ENCODE assay signal across 8 cellular contexts in the genomic region with DNA sequence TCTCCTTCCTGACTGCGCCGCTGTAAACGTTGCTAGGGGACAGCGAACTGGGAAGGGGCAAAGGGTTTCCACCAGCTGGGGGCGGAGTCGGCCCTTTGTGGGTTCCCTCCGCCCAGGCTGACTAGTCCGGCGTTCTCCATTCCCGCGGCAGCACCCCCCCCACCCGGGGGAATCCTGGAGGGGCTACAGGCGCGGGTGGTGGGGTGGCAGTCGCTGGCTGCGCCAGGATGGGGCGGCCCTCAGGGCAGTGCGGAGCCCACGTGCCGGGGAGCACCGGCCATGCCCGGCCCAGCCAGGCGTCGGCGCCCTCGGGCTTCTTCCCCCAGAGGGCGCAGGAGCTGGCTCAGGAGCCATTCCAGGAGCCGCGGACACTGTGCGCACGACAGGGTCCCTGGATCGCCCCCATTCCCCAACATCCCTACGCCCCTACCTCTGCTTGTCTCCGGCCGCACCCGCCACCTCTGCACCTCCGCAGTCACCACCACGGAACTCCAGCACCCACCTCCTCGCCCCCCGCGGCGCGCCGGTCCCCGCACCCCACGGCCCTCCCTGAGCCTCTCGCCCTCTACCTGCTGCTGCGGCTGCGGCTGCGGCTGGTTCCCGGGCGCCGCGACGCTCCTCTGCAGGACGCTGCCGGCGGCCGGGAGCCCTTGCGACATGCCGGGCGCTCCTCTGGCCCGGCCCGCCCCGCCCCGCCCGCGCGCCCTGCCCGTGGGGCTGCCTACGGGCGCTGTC. TPM values are rescaled to one million over a fixed set of nuclear protein-coding genes. Genes with fewer than 3 reads are reported as not detected.
DNase-seq lines count a peak whose midpoint lies in the region; ATAC-seq and TF ChIP-seq lines count a peak whose summit lies in the region.

No MANE protein-coding gene starts in this region.

- H3K79me2 ChIP-seq in neural cell (replicated peaks; ENCODE audit: insufficient read depth, low read length) = no peaks in the 10 kb centered on the region

- H2AFZ ChIP-seq in neural cell (ENCODE audit: low read depth, low read length) = no peak overlapping the region

- peak overlapping the region; percentile 17 for H3K9ac ChIP-seq in neural cell (ENCODE audit: low read length)

- DNase-seq in AG04449 (ENCODE audit: low read depth, low spot score) (no peak), NCI-H69 (lab: John Stamatoyannopoulos, UW) (peak; percentile 84), activated T-cell treated with anti-CD3 and anti-CD28 coated beads for 48 hours (ENCODE audit: low read depth) (peak; percentile 62), fibroblast of pulmonary artery (ENCODE audit: low read depth) (peak; percentile 27), ureter (ENCODE audit: low spot score) (peak; percentile 45)

- H3K36me3 ChIP-seq in neural cell (ENCODE audit: insufficient read depth, low read length) = no peaks in the 10 kb centered on the region

- H3K4me2 ChIP-seq in neural cell (ENCODE audit: low read length) = no peak overlapping the region

- H3K4me3 ChIP-seq in AG04449 (ENCODE audit: low read depth, low read length) (peak overlapping the region; percentile 62), fibroblast of pulmonary artery (replicated peaks; ENCODE audit: low read depth, low read length) (peak overlapping the region; percentile 56), neural cell (ENCODE audit: low read length) (peak overlapping the region; percentile 70)

- H3K27me3 ChIP-seq in neural cell (ENCODE audit: insufficient read depth, low read depth, low read length) = peaks cover 72% of the 10 kb centered on the region

- no peak for TF ChIP-seq EP300 in neural cell (conservative IDR thresholded peaks at IDR 0.05; ENCODE audit: poor library complexity, severe bottlenecking)

- H3F3A ChIP-seq in neural cell (ENCODE audit: insufficient read depth, low read length, poor library complexity, severe bottlenecking) = peaks cover 8% of the 10 kb centered on the region

- no peaks in the 10 kb centered on the region for H4K20me1 ChIP-seq in neural cell (ENCODE audit: insufficient read depth)

- H3K9me2 ChIP-seq in neural cell (ENCODE audit: insufficient read depth, low read length) = no peaks in the 10 kb centered on the region

- CTCF ChIA-PET in AG04449 (lab: Yijun Ruan, JAX) = interaction anchor here (0.6 to 1.9 kb wide), 7 partner anchors 11 to 222 kb away, joined by 3 to 5 read pairs (median 4); no protein-coding TSS in a partner anchor

- no peak overlapping the region for H3K27ac ChIP-seq in neural cell (ENCODE audit: low read length)

- TF ChIP-seq RAD21 in neural cell (conservative IDR thresholded peaks at IDR 0.05) = peak; percentile 14

- TF ChIP-seq CTCF in AG04449 (IDR thresholded peaks at IDR 0.05; ENCODE audit: insufficient read depth, low read length, missing control alignments) (peak; percentile 71), fibroblast of pulmonary artery (IDR thresholded peaks at IDR 0.05; ENCODE audit: low read length, missing control alignments) (peak; percentile 33), neural cell (IDR thresholded peaks at IDR 0.05; ENCODE audit: poor library complexity, severe bottlenecking) (peak; percentile 63)

- POLR2A ChIA-PET in AG04449 (lab: Yijun Ruan, JAX) = no interaction called here

- ATAC-seq in GM18519 (IDR thresholded peaks at IDR 0.05; ENCODE audit: low FRiP score, unreplicated experiment) = peak; percentile 47
- ATAC-seq in HG03066 (IDR thresholded peaks at IDR 0.05; ENCODE audit: low read depth, unreplicated experiment) = peak; percentile 59

- H3K9me3 ChIP-seq in neural cell (ENCODE audit: low read length) = no peaks in the 10 kb centered on the region

TF ChIP-seq in neural cell, 6 proteins besides CTCF, POLR2A, EP300 and RAD21:
- TF ChIP-seq EZH2 (IDR thresholded peaks at IDR 0.05; ENCODE audit: borderline replicate concordance, insufficient read depth, low read length, poor library complexity, severe bottlenecking) (no peak), POLR2AphosphoS5 (IDR thresholded peaks at IDR 0.05) (no peak), MXI1 (conservative IDR thresholded peaks at IDR 0.05; ENCODE audit: poor library complexity, severe bottlenecking) (no peak), SMC3 (conservative IDR thresholded peaks at IDR 0.05; ENCODE audit: poor library complexity) (no peak), TAF1 (IDR thresholded peaks at IDR 0.05; ENCODE audit: low read depth) (no peak)
- TF ChIP-seq, protein P1, sequence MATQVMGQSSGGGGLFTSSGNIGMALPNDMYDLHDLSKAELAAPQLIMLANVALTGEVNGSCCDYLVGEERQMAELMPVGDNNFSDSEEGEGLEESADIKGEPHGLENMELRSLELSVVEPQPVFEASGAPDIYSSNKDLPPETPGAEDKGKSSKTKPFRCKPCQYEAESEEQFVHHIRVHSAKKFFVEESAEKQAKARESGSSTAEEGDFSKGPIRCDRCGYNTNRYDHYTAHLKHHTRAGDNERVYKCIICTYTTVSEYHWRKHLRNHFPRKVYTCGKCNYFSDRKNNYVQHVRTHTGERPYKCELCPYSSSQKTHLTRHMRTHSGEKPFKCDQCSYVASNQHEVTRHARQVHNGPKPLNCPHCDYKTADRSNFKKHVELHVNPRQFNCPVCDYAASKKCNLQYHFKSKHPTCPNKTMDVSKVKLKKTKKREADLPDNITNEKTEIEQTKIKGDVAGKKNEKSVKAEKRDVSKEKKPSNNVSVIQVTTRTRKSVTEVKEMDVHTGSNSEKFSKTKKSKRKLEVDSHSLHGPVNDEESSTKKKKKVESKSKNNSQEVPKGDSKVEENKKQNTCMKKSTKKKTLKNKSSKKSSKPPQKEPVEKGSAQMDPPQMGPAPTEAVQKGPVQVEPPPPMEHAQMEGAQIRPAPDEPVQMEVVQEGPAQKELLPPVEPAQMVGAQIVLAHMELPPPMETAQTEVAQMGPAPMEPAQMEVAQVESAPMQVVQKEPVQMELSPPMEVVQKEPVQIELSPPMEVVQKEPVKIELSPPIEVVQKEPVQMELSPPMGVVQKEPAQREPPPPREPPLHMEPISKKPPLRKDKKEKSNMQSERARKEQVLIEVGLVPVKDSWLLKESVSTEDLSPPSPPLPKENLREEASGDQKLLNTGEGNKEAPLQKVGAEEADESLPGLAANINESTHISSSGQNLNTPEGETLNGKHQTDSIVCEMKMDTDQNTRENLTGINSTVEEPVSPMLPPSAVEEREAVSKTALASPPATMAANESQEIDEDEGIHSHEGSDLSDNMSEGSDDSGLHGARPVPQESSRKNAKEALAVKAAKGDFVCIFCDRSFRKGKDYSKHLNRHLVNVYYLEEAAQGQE (IDR thresholded peaks at IDR 0.05; ENCODE audit: borderline replicate concordance) = no peak

RNA-seq across cellular contexts. Expression of gene BATF3, which starts 0.4 kb away (rescaled TPM):
- 0.82 and 3.0 TPM in 2 replicates for polyA plus RNA-seq in neural cell
- not detected in 2 replicates for polyA minus RNA-seq in neural cell
- total RNA-seq in ureter = 3.5 TPM
